14 cellular contexts compared by ENCODE assay signal in the genomic region with DNA sequence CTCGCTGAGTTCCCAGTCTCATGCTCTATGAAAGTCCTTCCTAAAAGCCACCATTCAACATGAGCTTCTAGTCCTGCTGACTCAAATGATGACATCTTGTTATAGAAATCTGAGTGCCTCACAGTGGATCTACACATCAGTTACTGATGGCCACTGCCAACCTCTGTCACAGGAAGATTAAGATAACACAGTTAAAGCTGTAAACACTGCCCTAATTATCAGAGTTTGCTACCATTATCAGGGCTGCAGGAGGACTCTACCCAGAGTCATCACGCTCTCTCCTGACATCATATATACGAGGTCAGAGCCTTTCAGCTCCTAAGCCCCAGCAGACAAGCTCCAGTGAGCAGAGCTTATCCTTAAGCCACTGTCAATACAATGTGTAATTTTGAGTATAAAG.
A peak's percentile ranks its signal among the peaks of the same experiment; 100 is the strongest.
DNase-seq lines count a peak whose midpoint lies in the region; ATAC-seq and TF ChIP-seq lines count a peak whose summit lies in the region.
"Had no signal": no experiment of that assay in that cellular context is flagged by ENCODE, and none has a peak within 500 bp of the region (broad histone marks: within the 10 kb centered on the region; RNA-seq: fewer than 3 reads in every experiment).

No MANE protein-coding gene starts in this region.

- H3K36me3 ChIP-seq in heart right ventricle = no peaks in the 10 kb centered on the region
- H3K36me3 ChIP-seq: SJCRH30 had no signal

- H3K4me1 Mint-ChIP-seq in T-helper 17 cell = peaks cover 62% of the 10 kb centered on the region

- peaks cover 7% of the 10 kb centered on the region for H3K36me3 Mint-ChIP-seq in T-helper 17 cell (ENCODE audit: low read depth)

- ATAC-seq in right cardiac atrium = no peak
- ATAC-seq in heart right ventricle = no peak
- ATAC-seq in T-helper 17 cell = no peak
- peak; percentile 39 for ATAC-seq in esophagus mucosa
- no peak for ATAC-seq in HG03565 (IDR thresholded peaks at IDR 0.05; ENCODE audit: unreplicated experiment)

- WGBS in right cardiac atrium = 68% methylated on average over 3 of the region's 3 CpGs
- 75 to 83% methylated on average over 3 of the region's 3 CpGs for WGBS in heart right ventricle, 2 donors

- intact Hi-C loops in right cardiac atrium (cut with DNase I) (loop anchor here in 3 of 4 donors (10.0 kb wide), 2 partner anchors 63 to 163 kb away; a partner anchor contains a TSS), heart right ventricle (cut with DNase I) (loop anchor here in 6 of 10 donors (5.0 to 10.0 kb wide), 6 partner anchors 34 to 187 kb away; a partner anchor contains a TSS)

- DNase-seq in right cardiac atrium = no peak
- no peak for DNase-seq in heart right ventricle
- no peak for DNase-seq in T-helper 17 cell
- no peak for DNase-seq in substantia nigra (lab: John Stamatoyannopoulos, UW)
- DNase-seq in central memory CD4-positive, alpha-beta T cell = no peak
- DNase-seq in HPDE6-E6E7 (ENCODE audit: extremely low spot score) = no peak
- DNase-seq: aorta; H9; NK-92 treated with Interleukin-12 subunit alpha and Interleukin-12 subunit beta, amount 100 ng/mL, for 24 hours; SJCRH30 had no signal

- peak overlapping the region; percentile 74 for H3K4me3 Mint-ChIP-seq in T-helper 17 cell
- H3K4me3 Mint-ChIP-seq: H9, IgD-negative memory B cell had no signal

- H3K27ac ChIP-seq in right cardiac atrium (ENCODE audit: low read length) (peak overlapping the region; percentile 79), heart right ventricle (peak overlapping the region in 1 of 10 donors; percentile 5), substantia nigra (ENCODE audit: low read depth, low read length, poor library complexity, severe bottlenecking) (peak overlapping the region; percentile 23)
- H3K27ac ChIP-seq: SJCRH30 had no signal

- H3K4me3 ChIP-seq in right cardiac atrium (ENCODE audit: low read length) (no peak overlapping the region), heart right ventricle (no peak overlapping the region)
- H3K4me3 ChIP-seq: lung, SJCRH30 had no signal

- no peaks in the 10 kb centered on the region for H3K27me3 ChIP-seq in right cardiac atrium (ENCODE audit: control insufficient read depth, insufficient read depth)
- H3K27me3 ChIP-seq in heart right ventricle = no peaks in the 10 kb centered on the region
- H3K27me3 ChIP-seq: SJCRH30 had no signal

- H3K4me1 ChIP-seq in right cardiac atrium (ENCODE audit: control insufficient read depth, insufficient read depth, low read length) (peaks cover 6% of the 10 kb centered on the region), heart right ventricle (peaks cover 0 to 64% (median 43%) of the 10 kb centered on the region in 9 donors)

- H3K27me3 Mint-ChIP-seq in T-helper 17 cell = no peaks in the 10 kb centered on the region
- H3K27me3 Mint-ChIP-seq: IgD-negative memory B cell had no signal

- no peaks in the 10 kb centered on the region for H3K9me3 ChIP-seq in right cardiac atrium (ENCODE audit: control insufficient read depth, low read length)
- peaks cover 0 to 8% (median 0%) of the 10 kb centered on the region in 11 donors for H3K9me3 ChIP-seq in heart right ventricle
- no peaks in the 10 kb centered on the region for H3K9me3 ChIP-seq in T-helper 17 cell (ENCODE audit: control insufficient read depth, low read length, poor library complexity, severe bottlenecking)
- H3K9me3 ChIP-seq: SJCRH30 had no signal

- no peak for TF ChIP-seq CTCF in heart right ventricle (IDR thresholded peaks at IDR 0.05)

- H3K27ac Mint-ChIP-seq in T-helper 17 cell = peak overlapping the region; percentile 99
- H3K27ac Mint-ChIP-seq: H9 had no signal
